In genomic region chr12:40238221-40238902, GRCh38 we compare ENCODE assay signal across 25 cellular contexts. TPM values are rescaled to one million over a fixed set of nuclear protein-coding genes. Genes with fewer than 3 reads are reported as not detected.
DNase-seq lines count a peak whose midpoint lies in the region; ATAC-seq, FAIRE-seq and TF ChIP-seq lines count a peak whose summit lies in the region.
"Had no signal": no experiment of that assay in that cellular context is flagged by ENCODE, and none has a peak within 500 bp of the region (broad histone marks: within the 10 kb centered on the region; RNA-seq: fewer than 3 reads in every experiment).

No MANE protein-coding gene starts in this region.

- no peak overlapping the region for H3K4me3 Mint-ChIP-seq in memory B cell
- H3K4me3 Mint-ChIP-seq: activated CD4-positive, alpha-beta memory T cell treated with anti-CD3 and anti-CD28 coated beads for 36 hours; CD4-positive, CD25-positive, alpha-beta regulatory T cell; neural progenitor cell had no signal

- DNase-seq in AG09319 (ENCODE audit: extremely low read depth, low read depth) (peak; percentile 8), HEK293T (ENCODE audit: extremely low spot score) (no peak), bronchial epithelial cell (ENCODE audit: low read depth) (peak; percentile 55), memory B cell (ENCODE audit: low spot score in 2 of 2) (no peak), medulla oblongata (ENCODE audit: extremely low spot score) (no peak), cortex of kidney (lab: John Stamatoyannopoulos, UW) (no peak)
- DNase-seq: activated CD4-positive, alpha-beta memory T cell treated with anti-CD3 and anti-CD28 coated beads for 36 hours; activated CD4-positive, CD25-positive, alpha-beta regulatory T cell; amygdala; CD4-positive, CD25-positive, alpha-beta regulatory T cell; central memory CD4-positive, alpha-beta T cell; DMS 273 treated with DMSO at 0.1 percent for 48 hours; effector CD4-positive, alpha-beta T cell; esophagus squamous epithelium; head of caudate nucleus; KBM-7; MV-4-11; NCI-H2029 treated with DMSO at 0.1 percent for 48 hours; NCI-H510A; stimulated activated CD4-positive, alpha-beta T cell treated with anti-CD3 and anti-CD28 coated beads, Interleukin-4, amount 100 ng/mL, for 4 hours had no signal

- H3K9me3 Mint-ChIP-seq in memory B cell = no peaks in the 10 kb centered on the region
- H3K9me3 Mint-ChIP-seq: activated CD4-positive, alpha-beta memory T cell treated with anti-CD3 and anti-CD28 coated beads for 36 hours; CD4-positive, CD25-positive, alpha-beta regulatory T cell; neural progenitor cell had no signal

- H3K36me3 Mint-ChIP-seq in memory B cell = peaks cover 35% of the 10 kb centered on the region
- H3K36me3 Mint-ChIP-seq: activated CD4-positive, alpha-beta memory T cell treated with anti-CD3 and anti-CD28 coated beads for 36 hours; CD4-positive, CD25-positive, alpha-beta regulatory T cell; neural progenitor cell had no signal

- no peaks in the 10 kb centered on the region for H3K36me3 ChIP-seq in bronchial epithelial cell (ENCODE audit: control insufficient read depth, insufficient read depth, low read length)
- H3K36me3 ChIP-seq: neural progenitor cell had no signal

- no peak for FAIRE-seq in bronchial epithelial cell (lab: Jason Lieb, UNC)
- FAIRE-seq: urothelium cell line had no signal

- no peaks in the 10 kb centered on the region for H3K27me3 Mint-ChIP-seq in memory B cell
- H3K27me3 Mint-ChIP-seq: activated CD4-positive, alpha-beta memory T cell treated with anti-CD3 and anti-CD28 coated beads for 36 hours had no signal

- H3K4me1 Mint-ChIP-seq in memory B cell = peaks cover 27% of the 10 kb centered on the region
- H3K4me1 Mint-ChIP-seq: CD4-positive, CD25-positive, alpha-beta regulatory T cell; neural progenitor cell had no signal

- no peak overlapping the region for H3K4me3 ChIP-seq in bronchial epithelial cell (ENCODE audit: low read depth, low read length)
- H3K4me3 ChIP-seq: esophagus squamous epithelium, neural progenitor cell, smooth muscle cell had no signal

- POLR2A ChIA-PET in HEK293T (lab: Yijun Ruan, JAX) = no interaction called here

- H3K27ac Mint-ChIP-seq in memory B cell = peak overlapping the region; percentile 57
- H3K27ac Mint-ChIP-seq: activated CD4-positive, alpha-beta memory T cell treated with anti-CD3 and anti-CD28 coated beads for 36 hours; CD4-positive, CD25-positive, alpha-beta regulatory T cell; neural progenitor cell had no signal

- TF ChIP-seq CTCF in AG09319 (IDR thresholded peaks at IDR 0.05; ENCODE audit: low read depth, low read length) (no peak), bronchial epithelial cell (IDR thresholded peaks at IDR 0.05; ENCODE audit: insufficient read depth, low read length, severe bottlenecking) (no peak)

- CTCF ChIA-PET in HEK293T (lab: Yijun Ruan, JAX) = no interaction called here

- H3K27me3 ChIP-seq in bronchial epithelial cell (ENCODE audit: control insufficient read depth, insufficient read depth, low read length) = no peaks in the 10 kb centered on the region
- H3K27me3 ChIP-seq: esophagus squamous epithelium, neural progenitor cell had no signal

- ATAC-seq in memory B cell (ENCODE audit: low read depth) (no peak), GM21447 (IDR thresholded peaks at IDR 0.05; ENCODE audit: unreplicated experiment) (no peak), GM19463 (IDR thresholded peaks at IDR 0.05; ENCODE audit: unreplicated experiment) (no peak)

TF ChIP-seq in HEK293T, 16 proteins besides CTCF, POLR2A, EP300 and RAD21:
- no peak for TF ChIP-seq FOXA1 (IDR thresholded peaks at IDR 0.05)
- TF ChIP-seq, protein P1, sequence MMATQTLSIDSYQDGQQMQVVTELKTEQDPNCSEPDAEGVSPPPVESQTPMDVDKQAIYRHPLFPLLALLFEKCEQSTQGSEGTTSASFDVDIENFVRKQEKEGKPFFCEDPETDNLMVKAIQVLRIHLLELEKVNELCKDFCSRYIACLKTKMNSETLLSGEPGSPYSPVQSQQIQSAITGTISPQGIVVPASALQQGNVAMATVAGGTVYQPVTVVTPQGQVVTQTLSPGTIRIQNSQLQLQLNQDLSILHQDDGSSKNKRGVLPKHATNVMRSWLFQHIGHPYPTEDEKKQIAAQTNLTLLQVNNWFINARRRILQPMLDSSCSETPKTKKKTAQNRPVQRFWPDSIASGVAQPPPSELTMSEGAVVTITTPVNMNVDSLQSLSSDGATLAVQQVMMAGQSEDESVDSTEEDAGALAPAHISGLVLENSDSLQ (IDR thresholded peaks at IDR 0.05) = peak; percentile 44
- no peak for TF ChIP-seq FOXK2 (IDR thresholded peaks at IDR 0.05)
- TF ChIP-seq ELF4 (IDR thresholded peaks at IDR 0.05) = no peak
- no peak for TF ChIP-seq BHLHE40 (IDR thresholded peaks at IDR 0.05; ENCODE audit: borderline replicate concordance)
- TF ChIP-seq TARDBP (IDR thresholded peaks at IDR 0.05) = no peak
- TF ChIP-seq ZNF384 (IDR thresholded peaks at IDR 0.05) = no peak
- no peak for TF ChIP-seq LEF1 (IDR thresholded peaks at IDR 0.05; ENCODE audit: borderline replicate concordance)

RNA-seq across cellular contexts. Expression of gene LRRK2, which starts 13.6 kb away (rescaled TPM):
- 0.26 and 0.90 TPM in 2 replicates for total RNA-seq in bronchial epithelial cell
- total RNA-seq: smooth muscle cell had no signal

Comparison
In these comparisons a context has a peak if more than half of its experiments do, and no peak if none do; other contexts are left out.
1. DNase-seq: peak in AG09319 (single experiment) and bronchial epithelial cell (single experiment); none in HEK293T (single experiment), memory B cell (0 of 2), medulla oblongata (single experiment) and cortex of kidney (single experiment).